In the genomic region with DNA sequence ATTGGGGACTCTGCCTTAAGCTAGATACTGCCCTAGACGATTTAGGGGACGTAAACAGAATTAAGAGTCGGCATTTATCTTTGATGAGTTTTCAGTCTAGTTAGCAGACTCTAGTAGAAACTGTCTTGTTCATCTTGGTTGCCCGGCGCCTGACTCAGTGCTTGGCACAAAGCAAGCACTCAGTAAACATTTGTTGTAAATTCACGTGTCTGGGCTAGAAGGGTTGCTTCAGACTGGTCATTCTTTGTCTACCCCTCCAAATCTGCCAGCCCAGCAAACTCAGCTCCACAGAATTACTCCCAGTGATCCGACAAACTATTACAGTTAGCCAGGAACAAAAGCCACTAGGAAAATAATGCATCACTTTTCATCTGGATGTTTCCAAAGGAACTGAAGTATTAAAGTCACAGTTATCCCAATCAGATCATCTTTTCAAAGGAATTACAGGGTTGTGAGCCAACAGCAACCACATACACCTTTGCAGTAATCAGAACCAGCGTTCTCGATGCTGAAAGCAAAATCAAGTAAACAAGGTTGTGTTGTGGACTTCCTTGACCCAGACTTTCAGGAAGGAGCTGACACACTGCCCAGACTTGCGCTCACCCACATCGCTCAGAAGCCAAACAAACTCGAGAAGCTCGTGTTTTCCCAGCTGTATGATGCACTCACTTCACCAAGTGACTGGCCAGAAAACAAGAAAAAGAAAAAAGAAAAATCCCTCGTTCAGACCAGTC, we compare ENCODE assay signal across 8 cellular contexts.
DNase-seq lines count a peak whose midpoint lies in the region; ATAC-seq and TF ChIP-seq lines count a peak whose summit lies in the region.

No MANE protein-coding gene starts in this region.

- H3K27me3 Mint-ChIP-seq in brain, result peaks cover 8% of the 10 kb centered on the region
- H3K27me3 Mint-ChIP-seq in activated CD8-positive, alpha-beta T cell treated with anti-CD3 and anti-CD28 coated beads, Interleukin-2, amount 10 ng/mL, durations not matched to agents 7 days and 5 days (ENCODE audit: low read depth), result peaks cover 12% of the 10 kb centered on the region

- intact Hi-C loops in gastrocnemius medialis (cut with DNase I; ENCODE audit: low total_unique reads), result loop anchor here (2.0 to 5.0 kb wide), 2 partner anchors 34 to 48 kb away; no protein-coding TSS in a partner anchor

- CTCF ChIA-PET in activated CD8-positive, alpha-beta T cell treated with anti-CD3 and anti-CD28 coated beads, Interleukin-2, amount 10 ng/mL, durations not matched to agents 7 days and 5 days (lab: Charles Lee), result no interaction called here

- no peaks in the 10 kb centered on the region for H3K36me3 ChIP-seq in gastrocnemius medialis

- H3K4me1 Mint-ChIP-seq in brain, result peaks cover 20% of the 10 kb centered on the region
- no peaks in the 10 kb centered on the region for H3K4me1 Mint-ChIP-seq in activated CD8-positive, alpha-beta T cell treated with anti-CD3 and anti-CD28 coated beads, Interleukin-2, amount 10 ng/mL, durations not matched to agents 7 days and 5 days (ENCODE audit: low read depth)

- H3K9me3 ChIP-seq in gastrocnemius medialis, result no peaks in the 10 kb centered on the region

- peak overlapping the region in 3 of 5 experiments; percentile 58 to 84 (median 79) for H3K27ac Mint-ChIP-seq in brain
- H3K27ac Mint-ChIP-seq in activated CD8-positive, alpha-beta T cell treated with anti-CD3 and anti-CD28 coated beads, Interleukin-2, amount 10 ng/mL, durations not matched to agents 7 days and 5 days, result no peak overlapping the region

- TF ChIP-seq CTCF in brain (conservative IDR thresholded peaks at IDR 0.05) (no peak), gastrocnemius medialis (IDR thresholded peaks at IDR 0.05 in 4 of 5, conservative IDR thresholded peaks at IDR 0.05 in 1 of 5) (no peak)

- peak overlapping the region in 2 of 4 donors; percentile 16 to 18 for H3K4me3 ChIP-seq in gastrocnemius medialis

- POLR2A ChIA-PET in activated CD8-positive, alpha-beta T cell treated with anti-CD3 and anti-CD28 coated beads, Interleukin-2, amount 10 ng/mL, durations not matched to agents 7 days and 5 days (lab: Charles Lee), result interaction anchor here (0.6 kb wide), 1 partner anchor 197 kb away, joined by 3 read pairs; no protein-coding TSS in a partner anchor

- ATAC-seq in gastrocnemius medialis (peak; percentile 77 to 83), GM18505 (IDR thresholded peaks at IDR 0.05; ENCODE audit: unreplicated experiment) (no peak)
- no peak for ATAC-seq in activated CD8-positive, alpha-beta T cell treated with anti-CD3 and anti-CD28 coated beads, Interleukin-2, amount 10 ng/mL, durations not matched to agents 7 days and 5 days

- H3K27me3 ChIP-seq in gastrocnemius medialis, result no peaks in the 10 kb centered on the region

- peaks cover 25 to 30% of the 10 kb centered on the region in 2 donors for H3K4me1 ChIP-seq in gastrocnemius medialis

- H3K4me3 Mint-ChIP-seq in brain, result peak overlapping the region in 2 of 5 experiments; percentile 36 to 56
- no peak overlapping the region for H3K4me3 Mint-ChIP-seq in activated CD8-positive, alpha-beta T cell treated with anti-CD3 and anti-CD28 coated beads, Interleukin-2, amount 10 ng/mL, durations not matched to agents 7 days and 5 days

- TF ChIP-seq POLR2A in gastrocnemius medialis (IDR thresholded peaks at IDR 0.05), result no peak
- no peak for TF ChIP-seq POLR2A in GM18505 (IDR thresholded peaks at IDR 0.05; ENCODE audit: borderline replicate concordance, extremely low read depth, insufficient read depth, insufficient read length)

- peak overlapping the region; percentile 53 to 84 (median 74) for H3K27ac ChIP-seq in gastrocnemius medialis

- DNase-seq in GM03348 (ENCODE audit: low spot score) (peak; percentile 81), hepatic stellate cell (ENCODE audit: low spot score) (peak; percentile 61), gastrocnemius medialis (peak; percentile 63 to 74), SK-N-DZ (ENCODE audit: low spot score) (no peak), NCI-H2171 (lab: John Stamatoyannopoulos, UW) (no peak)
- no peak for DNase-seq in activated CD8-positive, alpha-beta T cell treated with anti-CD3 and anti-CD28 coated beads, Interleukin-2, amount 10 ng/mL, durations not matched to agents 7 days and 5 days

- in situ Hi-C loops in gastrocnemius medialis (cut with MboI; ENCODE audit: low sequenced_read_pairs in 4 of 4), result no loop called here

- H3K9me3 Mint-ChIP-seq in brain, result peaks cover 0 to 5% (median 0%) of the 10 kb centered on the region in 5 experiments
- no peaks in the 10 kb centered on the region for H3K9me3 Mint-ChIP-seq in activated CD8-positive, alpha-beta T cell treated with anti-CD3 and anti-CD28 coated beads, Interleukin-2, amount 10 ng/mL, durations not matched to agents 7 days and 5 days (ENCODE audit: insufficient read depth)

- no peaks in the 10 kb centered on the region for H3K36me3 Mint-ChIP-seq in brain
- no peaks in the 10 kb centered on the region for H3K36me3 Mint-ChIP-seq in activated CD8-positive, alpha-beta T cell treated with anti-CD3 and anti-CD28 coated beads, Interleukin-2, amount 10 ng/mL, durations not matched to agents 7 days and 5 days (ENCODE audit: low read depth)

Comparison
In these comparisons a context has a peak if more than half of its experiments do, and no peak if none do; other contexts are left out.
1. DNase-seq: peak in GM03348 (single experiment), hepatic stellate cell (single experiment) and gastrocnemius medialis (2 of 2); none in SK-N-DZ (single experiment), activated CD8-positive, alpha-beta T cell treated with anti-CD3 and anti-CD28 coated beads, Interleukin-2, amount 10 ng/mL, durations not matched to agents 7 days and 5 days (single experiment) and NCI-H2171 (single experiment).
2. ATAC-seq: peak in gastrocnemius medialis (2 of 2); none in activated CD8-positive, alpha-beta T cell treated with anti-CD3 and anti-CD28 coated beads, Interleukin-2, amount 10 ng/mL, durations not matched to agents 7 days and 5 days (single experiment) and GM18505 (single experiment).